In genomic region chr9:34376596-34377401, GRCh38 we compare ENCODE assay signal across 8 cellular contexts. TPM values are rescaled to one million over a fixed set of nuclear protein-coding genes. Genes with fewer than 3 reads are reported as not detected.
DNase-seq lines count a peak whose midpoint lies in the region; ATAC-seq and TF ChIP-seq lines count a peak whose summit lies in the region.

Gene MYORG, minus strand, starts transcription at chr9:34376898. Its CDS starts 3,955 bp downstream, at chr9:34372943.

- H3K4me3 ChIP-seq in LNCaP clone FGC (ENCODE audit: low read depth, low read length) (peak within 1 kb of the TSS; percentile 63), RWPE2 (ENCODE audit: severe bottlenecking) (peak within 1 kb of the TSS; percentile 52), fibroblast of villous mesenchyme (ENCODE audit: low read depth, low read length) (peak within 1 kb of the TSS; percentile 55), neural cell (ENCODE audit: low read length) (peak within 1 kb of the TSS; percentile 94), stomach (peak within 1 kb of the TSS; percentile 73 to 83 (median 80))

- H2AFZ ChIP-seq in neural cell (ENCODE audit: low read depth, low read length): peak within 1 kb of the TSS; percentile 76

- H3K9me2 ChIP-seq in neural cell (ENCODE audit: insufficient read depth, low read length): no peaks in the 10 kb centered on the region

- H3K9ac ChIP-seq in neural cell (ENCODE audit: low read length): peak within 1 kb of the TSS; percentile 72

- H3K4me1 ChIP-seq in RWPE2 (ENCODE audit: insufficient read depth, poor library complexity, severe bottlenecking) (peaks cover 14% of the 10 kb centered on the region), stomach (peaks cover 48 to 73% (median 63%) of the 10 kb centered on the region in 4 donors)

- H4K20me1 ChIP-seq in neural cell (ENCODE audit: insufficient read depth): no peaks in the 10 kb centered on the region

- H3K9me3 ChIP-seq in RWPE2 (ENCODE audit: severe bottlenecking) (no peaks in the 10 kb centered on the region), neural cell (ENCODE audit: low read length) (peaks cover 7% of the 10 kb centered on the region), stomach (no peaks in the 10 kb centered on the region)

- H3F3A ChIP-seq in neural cell (ENCODE audit: insufficient read depth, low read length, poor library complexity, severe bottlenecking): no peaks in the 10 kb centered on the region

- TF ChIP-seq CTCF in LNCaP clone FGC (IDR thresholded peaks at IDR 0.05; ENCODE audit: control insufficient read depth, extremely low read depth, insufficient read depth) (no peak), RWPE2 (IDR thresholded peaks at IDR 0.05; ENCODE audit: poor library complexity, severe bottlenecking) (peak; percentile 0), fibroblast of villous mesenchyme (IDR thresholded peaks at IDR 0.05; ENCODE audit: insufficient read depth, low read depth, low read length) (no peak), neural cell (IDR thresholded peaks at IDR 0.05; ENCODE audit: poor library complexity, severe bottlenecking) (peak; percentile 27), stomach (IDR thresholded peaks at IDR 0.05) (no peak)

- peak; percentile 97 for DNase-seq in ELF-1 (ENCODE audit: low read depth, low spot score)
- DNase-seq in H4 (ENCODE audit: low spot score): peak; percentile 97
- DNase-seq in LNCaP clone FGC (ENCODE audit: low read depth): peak; percentile 91
- DNase-seq in RWPE2 (ENCODE audit: low spot score): peak; percentile 98
- peak; percentile 98 for DNase-seq in activated effector memory CD4-positive, alpha-beta T cell treated with Interleukin-2 at 50 U/mL for 16 hours
- DNase-seq in fibroblast of villous mesenchyme (ENCODE audit: low read depth): peak; percentile 89
- peak; percentile 98 for DNase-seq in stomach

- peak; percentile 17 for TF ChIP-seq EP300 in neural cell (conservative IDR thresholded peaks at IDR 0.05; ENCODE audit: poor library complexity, severe bottlenecking)
- no peak for TF ChIP-seq EP300 in stomach (IDR thresholded peaks at IDR 0.05)

- peak in 2 of 4 donors; percentile 74 to 78 for TF ChIP-seq POLR2A in stomach (IDR thresholded peaks at IDR 0.05)

- H3K79me2 ChIP-seq in neural cell (replicated peaks; ENCODE audit: insufficient read depth, low read length): no peaks in the 10 kb centered on the region

- intact Hi-C loops in stomach (cut with DNase I; ENCODE audit: low total_unique reads): loop anchor here (10.0 kb wide), 1 partner anchor 192 kb away; no protein-coding TSS in a partner anchor

- H3K36me3 ChIP-seq in RWPE2 (ENCODE audit: low read depth) (peaks cover 1% of the 10 kb centered on the region; the same call in 1 of the 2 replicates), neural cell (ENCODE audit: insufficient read depth, low read length) (peaks cover 4% of the 10 kb centered on the region), stomach (peaks cover 5 to 14% (median 9%) of the 10 kb centered on the region in 4 donors)

- TF ChIP-seq RAD21 in neural cell (conservative IDR thresholded peaks at IDR 0.05): no peak

- H3K27me3 ChIP-seq in RWPE2 (ENCODE audit: insufficient read depth, poor library complexity, severe bottlenecking): no peaks in the 10 kb centered on the region
- peaks cover 26% of the 10 kb centered on the region for H3K27me3 ChIP-seq in neural cell (ENCODE audit: insufficient read depth, low read depth, low read length)
- H3K27me3 ChIP-seq in stomach: peaks cover 0 to 5% (median 0%) of the 10 kb centered on the region in 3 donors

- peak; percentile 80 for ATAC-seq in RWPE2 (ENCODE audit: low read depth)

- H3K4me2 ChIP-seq in neural cell (ENCODE audit: low read length): peak within 1 kb of the TSS; percentile 62

- WGBS in stomach, 5 donors: 0 to 2% (median 1%) methylated on average over 29 to 54 of the region's 54 CpGs

- H3K27ac ChIP-seq in RWPE2 (ENCODE audit: poor library complexity, severe bottlenecking) (peak within 1 kb of the TSS; percentile 43), neural cell (ENCODE audit: low read length) (no peak within 1 kb of the TSS), stomach (peak within 1 kb of the TSS; percentile 85 to 93 (median 90))

TF ChIP-seq in neural cell, 6 proteins besides CTCF, POLR2A, EP300 and RAD21:
- TF ChIP-seq SMC3 (conservative IDR thresholded peaks at IDR 0.05; ENCODE audit: poor library complexity) (no peak), MXI1 (conservative IDR thresholded peaks at IDR 0.05; ENCODE audit: poor library complexity, severe bottlenecking) (no peak), POLR2AphosphoS5 (IDR thresholded peaks at IDR 0.05) (peak; percentile 44), EZH2 (IDR thresholded peaks at IDR 0.05; ENCODE audit: borderline replicate concordance, insufficient read depth, low read length, poor library complexity, severe bottlenecking) (no peak), TAF1 (IDR thresholded peaks at IDR 0.05; ENCODE audit: low read depth) (peak; percentile 19)
- TF ChIP-seq, protein P1, sequence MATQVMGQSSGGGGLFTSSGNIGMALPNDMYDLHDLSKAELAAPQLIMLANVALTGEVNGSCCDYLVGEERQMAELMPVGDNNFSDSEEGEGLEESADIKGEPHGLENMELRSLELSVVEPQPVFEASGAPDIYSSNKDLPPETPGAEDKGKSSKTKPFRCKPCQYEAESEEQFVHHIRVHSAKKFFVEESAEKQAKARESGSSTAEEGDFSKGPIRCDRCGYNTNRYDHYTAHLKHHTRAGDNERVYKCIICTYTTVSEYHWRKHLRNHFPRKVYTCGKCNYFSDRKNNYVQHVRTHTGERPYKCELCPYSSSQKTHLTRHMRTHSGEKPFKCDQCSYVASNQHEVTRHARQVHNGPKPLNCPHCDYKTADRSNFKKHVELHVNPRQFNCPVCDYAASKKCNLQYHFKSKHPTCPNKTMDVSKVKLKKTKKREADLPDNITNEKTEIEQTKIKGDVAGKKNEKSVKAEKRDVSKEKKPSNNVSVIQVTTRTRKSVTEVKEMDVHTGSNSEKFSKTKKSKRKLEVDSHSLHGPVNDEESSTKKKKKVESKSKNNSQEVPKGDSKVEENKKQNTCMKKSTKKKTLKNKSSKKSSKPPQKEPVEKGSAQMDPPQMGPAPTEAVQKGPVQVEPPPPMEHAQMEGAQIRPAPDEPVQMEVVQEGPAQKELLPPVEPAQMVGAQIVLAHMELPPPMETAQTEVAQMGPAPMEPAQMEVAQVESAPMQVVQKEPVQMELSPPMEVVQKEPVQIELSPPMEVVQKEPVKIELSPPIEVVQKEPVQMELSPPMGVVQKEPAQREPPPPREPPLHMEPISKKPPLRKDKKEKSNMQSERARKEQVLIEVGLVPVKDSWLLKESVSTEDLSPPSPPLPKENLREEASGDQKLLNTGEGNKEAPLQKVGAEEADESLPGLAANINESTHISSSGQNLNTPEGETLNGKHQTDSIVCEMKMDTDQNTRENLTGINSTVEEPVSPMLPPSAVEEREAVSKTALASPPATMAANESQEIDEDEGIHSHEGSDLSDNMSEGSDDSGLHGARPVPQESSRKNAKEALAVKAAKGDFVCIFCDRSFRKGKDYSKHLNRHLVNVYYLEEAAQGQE (IDR thresholded peaks at IDR 0.05; ENCODE audit: borderline replicate concordance): peak; percentile 75

RNA-seq across cellular contexts. Expression of gene MYORG, which starts in this region (rescaled TPM):
- total RNA-seq in H4 (2014; rRNA removed; shearing (Covaris generic)): 1.9 and 2.7 TPM in 2 replicates
- total RNA-seq in fibroblast of villous mesenchyme: 0.64 and 1.3 TPM in 2 replicates
- polyA plus RNA-seq in neural cell: 0.58 and 1.0 TPM in 2 replicates
- 1.2 and 1.6 TPM in 2 replicates for polyA minus RNA-seq in neural cell
- total RNA-seq in stomach: 10 to 100 TPM in 4 of 5 donors, 1 to 10 TPM in 1; 9.5 to 31.3 (median 19.6) TPM
- polyA plus RNA-seq in stomach: 1 to 10 TPM in 2 of 3 donors, under 1 TPM in 1; 0.76 to 9.0 (median 3.9) TPM

Comparison
In these comparisons a context has a peak if more than half of its experiments do, and no peak if none do; other contexts are left out.
1. CTCF ChIP-seq: peak in RWPE2 (single experiment) and neural cell (single experiment); none in LNCaP clone FGC (single experiment), fibroblast of villous mesenchyme (single experiment) and stomach (0 of 7).
2. Peak in every context shown above with its lines, with median percentiles within 50 percentile points of each other: DNase-seq and H3K4me3 ChIP-seq.